In the genomic region with DNA sequence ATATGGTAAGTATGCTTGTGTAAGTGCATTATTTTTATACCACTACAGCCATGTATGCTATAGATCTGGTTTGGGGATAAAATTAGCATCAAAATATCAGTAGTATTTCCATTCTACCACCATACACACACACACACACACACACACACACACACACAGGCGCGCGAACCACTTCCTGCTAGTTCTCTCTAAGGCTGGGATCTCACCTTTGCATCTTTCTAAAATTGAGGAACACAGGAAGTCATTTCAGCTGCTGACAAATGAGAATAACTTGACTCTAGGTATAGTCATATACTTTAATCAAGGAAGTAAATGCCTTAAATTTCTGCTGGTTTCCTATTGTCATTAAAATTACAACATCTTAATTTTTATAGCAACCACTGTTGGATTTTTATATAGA, we compare ENCODE assay signal across 28 cellular contexts.
A peak's percentile ranks its signal among the peaks of the same experiment; 100 is the strongest.
DNase-seq lines count a peak whose midpoint lies in the region; ATAC-seq and TF ChIP-seq lines count a peak whose summit lies in the region.
"Had no signal": no experiment of that assay in that cellular context is flagged by ENCODE, and none has a peak within 500 bp of the region (broad histone marks: within the 10 kb centered on the region; RNA-seq: fewer than 3 reads in every experiment).

No MANE protein-coding gene starts in this region.

- no peak overlapping the region for H3K27ac Mint-ChIP-seq in activated CD4-positive, alpha-beta memory T cell treated with anti-CD3 and anti-CD28 coated beads, Interleukin-2, amount 10 ng/mL, durations not matched to agents 7 days and 5 days
- H3K27ac Mint-ChIP-seq: activated T-cell treated with anti-CD3 and anti-CD28 coated beads, Interleukin-2, amount 50 U/mL, for 72 hours; mesothelial cell of epicardium; T-helper 2 cell treated with Interferon-gamma antibody and Interleukin-4, amounts not matched to agents 5 μg/mL and 100 μg/mL, for 36 hours had no signal

- WGBS in mammary epithelial cell (ENCODE audit: low coverage, missing lambda C conversion rate) = 100% methylated on average over 3 of the region's 3 CpGs

- no peaks in the 10 kb centered on the region for H3K79me2 ChIP-seq in mammary epithelial cell (ENCODE audit: insufficient read depth, low read length)

- no peak overlapping the region for H3K9ac ChIP-seq in mammary epithelial cell (ENCODE audit: insufficient read depth, low read length)

- no peak for TF ChIP-seq CTCF in mammary epithelial cell (conservative IDR thresholded peaks at IDR 0.05 in 1 of 2, IDR thresholded peaks at IDR 0.05 in 1 of 2; ENCODE audit: extremely low read depth in 1 of 2, insufficient read depth in 1 of 2, low read depth in 1 of 2, low read length in 2 of 2)

- no peak overlapping the region for H3K4me3 Mint-ChIP-seq in activated CD4-positive, alpha-beta memory T cell treated with anti-CD3 and anti-CD28 coated beads, Interleukin-2, amount 10 ng/mL, durations not matched to agents 7 days and 5 days
- H3K4me3 Mint-ChIP-seq: activated T-cell treated with anti-CD3 and anti-CD28 coated beads, Interleukin-2, amount 50 U/mL, for 72 hours; mesothelial cell of epicardium; natural killer cell; T-helper 2 cell treated with Interferon-gamma antibody and Interleukin-4, amounts not matched to agents 5 μg/mL and 100 μg/mL, for 36 hours had no signal

- H3K9me3 ChIP-seq in mammary epithelial cell (replicated peaks; ENCODE audit: insufficient read depth, low read length) = no peaks in the 10 kb centered on the region
- H3K9me3 ChIP-seq: adrenal gland, esophagus muscularis mucosa, MG63, pancreas had no signal

- peak; percentile 2 for DNase-seq in stimulated activated CD4-positive, alpha-beta T cell treated with anti-CD3 and anti-CD28 coated beads, Interleukin-12 subunit alpha, Interleukin-12 subunit beta, amount 100 ng/mL, for 4 hours
- DNase-seq in stimulated activated CD4-positive, alpha-beta T cell treated with anti-CD3 and anti-CD28 coated beads, Interleukin-4, amount 100 ng/mL, for 1 hour = no peak
- peak; percentile 73 for DNase-seq in Jurkat, Clone E6-1 (ENCODE audit: low read depth, low spot score)
- DNase-seq in activated CD4-positive, alpha-beta memory T cell treated with anti-CD3 and anti-CD28 coated beads, Interleukin-2, amount 10 ng/mL, durations not matched to agents 7 days and 5 days = peak; percentile 17
- DNase-seq in mammary epithelial cell (no peak), H7 (no peak)
- DNase-seq: activated T-cell treated with anti-CD3 and anti-CD28 coated beads, Interleukin-2, amount 50 U/mL, for 72 hours; adrenal gland; brain microvascular endothelial cell; DMS 273 treated with DMSO at 0.1 percent for 48 hours; effector memory CD4-positive, alpha-beta T cell; hippocampal formation; left ventricle myocardium superior; MG63; natural killer cell; NCI-H1417 treated with DMSO at 0.1 percent for 48 hours; NCI-H446; NCI-H82; pancreas; stimulated activated CD4-positive, alpha-beta T cell treated with anti-CD3 and anti-CD28 coated beads, Interleukin-4, amount 100 ng/mL, for 4 hours; stimulated activated naive CD8-positive, alpha-beta T cell treated with anti-CD3 and anti-CD28 coated beads, Interleukin-15, Interleukin-2, amounts not matched to agents 100 U/mL and 50 U/mL, for 24 hours; WERI-Rb-1 had no signal

- dilution Hi-C loops in mammary epithelial cell (cut with HindIII; ENCODE audit: low sequenced_read_pairs) = no loop called here

- no TSS peak for BruUV-seq in mammary epithelial cell (replicated peaks; lab: Mats Ljungman, UMichigan)

- H3K4me2 ChIP-seq in mammary epithelial cell (ENCODE audit: insufficient read depth, low read depth, low read length) = no peak overlapping the region

- H3K36me3 Mint-ChIP-seq in activated CD4-positive, alpha-beta memory T cell treated with anti-CD3 and anti-CD28 coated beads, Interleukin-2, amount 10 ng/mL, durations not matched to agents 7 days and 5 days (ENCODE audit: low read depth) = no peaks in the 10 kb centered on the region
- H3K36me3 Mint-ChIP-seq: mesothelial cell of epicardium, natural killer cell had no signal

- H4K20me1 ChIP-seq in mammary epithelial cell (ENCODE audit: insufficient read depth, low read length) = no peaks in the 10 kb centered on the region

- H3K36me3 ChIP-seq in mammary epithelial cell (ENCODE audit: insufficient read depth, low read length) (no peaks in the 10 kb centered on the region), H7 (replicated peaks; ENCODE audit: control insufficient read depth, insufficient read depth, low read length) (no peaks in the 10 kb centered on the region)
- H3K36me3 ChIP-seq: adrenal gland, brain microvascular endothelial cell, esophagus muscularis mucosa, MG63, pancreas, WERI-Rb-1 had no signal

- in situ Hi-C loops in mammary epithelial cell (cut with MboI; ENCODE audit: low sequenced_read_pairs in 2 of 2) = no loop called here

- no peaks in the 10 kb centered on the region for H3K4me1 ChIP-seq in mammary epithelial cell (ENCODE audit: insufficient read depth, low read length)
- H3K4me1 ChIP-seq: adrenal gland, pancreas had no signal

- ATAC-seq in HG03135 (IDR thresholded peaks at IDR 0.05; ENCODE audit: unreplicated experiment) = no peak
- ATAC-seq: activated T-cell treated with anti-CD3 and anti-CD28 coated beads, Interleukin-2, amount 50 U/mL, for 72 hours; left ventricle myocardium superior; pancreas; SK-N-SH treated with all-trans-retinoic acid at 6 μM for 48 hours; stimulated activated naive CD8-positive, alpha-beta T cell treated with anti-CD3 and anti-CD28 coated beads, Interleukin-15, Interleukin-2, amounts not matched to agents 100 U/mL and 50 U/mL, for 24 hours had no signal

- CTCF ChIA-PET in activated CD4-positive, alpha-beta memory T cell treated with anti-CD3 and anti-CD28 coated beads, Interleukin-2, amount 10 ng/mL, durations not matched to agents 7 days and 5 days (lab: Charles Lee) = no interaction called here
- CTCF ChIA-PET in mammary epithelial cell (lab: Charles Lee; ENCODE audit: low non-redundant PET) = no interaction called here

- H3K27me3 ChIP-seq in mammary epithelial cell (ENCODE audit: insufficient read depth, low read length) (no peaks in the 10 kb centered on the region), H7 (ENCODE audit: control insufficient read depth, insufficient read depth, low read length) (no peaks in the 10 kb centered on the region)
- H3K27me3 ChIP-seq: adrenal gland, brain microvascular endothelial cell, esophagus muscularis mucosa, MG63, pancreas had no signal

- H2AFZ ChIP-seq in mammary epithelial cell (ENCODE audit: low read depth, low read length) = no peak overlapping the region

- no peaks in the 10 kb centered on the region for H3K4me1 Mint-ChIP-seq in activated CD4-positive, alpha-beta memory T cell treated with anti-CD3 and anti-CD28 coated beads, Interleukin-2, amount 10 ng/mL, durations not matched to agents 7 days and 5 days

- H3K27ac ChIP-seq in mammary epithelial cell (ENCODE audit: insufficient read depth, low read depth, low read length) = no peak overlapping the region
- H3K27ac ChIP-seq: adrenal gland, brain microvascular endothelial cell, C4-2B, esophagus muscularis mucosa, pancreas, WERI-Rb-1 had no signal

- no peaks in the 10 kb centered on the region for H3K27me3 Mint-ChIP-seq in activated CD4-positive, alpha-beta memory T cell treated with anti-CD3 and anti-CD28 coated beads, Interleukin-2, amount 10 ng/mL, durations not matched to agents 7 days and 5 days

- H3K4me3 ChIP-seq in Jurkat, Clone E6-1 (ENCODE audit: low read length) = no peak overlapping the region
- H3K4me3 ChIP-seq in mammary epithelial cell (replicated peaks in 1 of 3; ENCODE audit: insufficient read depth in 1 of 3, low read depth in 2 of 3, low read length in 3 of 3) (no peak overlapping the region), H7 (ENCODE audit: insufficient read depth, low read depth, low read length) (no peak overlapping the region)
- H3K4me3 ChIP-seq: adrenal gland, esophagus muscularis mucosa, MG63, pancreas had no signal

- H3K9me3 Mint-ChIP-seq in activated CD4-positive, alpha-beta memory T cell treated with anti-CD3 and anti-CD28 coated beads, Interleukin-2, amount 10 ng/mL, durations not matched to agents 7 days and 5 days = no peaks in the 10 kb centered on the region
- H3K9me3 Mint-ChIP-seq: activated T-cell treated with anti-CD3 and anti-CD28 coated beads, Interleukin-2, amount 50 U/mL, for 72 hours; mesothelial cell of epicardium; natural killer cell; T-helper 2 cell treated with Interferon-gamma antibody and Interleukin-4, amounts not matched to agents 5 μg/mL and 100 μg/mL, for 36 hours had no signal

- POLR2A ChIA-PET in activated CD4-positive, alpha-beta memory T cell treated with anti-CD3 and anti-CD28 coated beads, Interleukin-2, amount 10 ng/mL, durations not matched to agents 7 days and 5 days (lab: Charles Lee) = no interaction called here

- intact Hi-C loops in mammary epithelial cell (cut with micrococcal nuclease) = no loop called here

Comparison
In these comparisons a context has a peak if more than half of its experiments do, and no peak if none do; other contexts are left out.
1. DNase-seq: peak in stimulated activated CD4-positive, alpha-beta T cell treated with anti-CD3 and anti-CD28 coated beads, Interleukin-12 subunit alpha, Interleukin-12 subunit beta, amount 100 ng/mL, for 4 hours (single experiment), Jurkat, Clone E6-1 (single experiment) and activated CD4-positive, alpha-beta memory T cell treated with anti-CD3 and anti-CD28 coated beads, Interleukin-2, amount 10 ng/mL, durations not matched to agents 7 days and 5 days (single experiment); none in stimulated activated CD4-positive, alpha-beta T cell treated with anti-CD3 and anti-CD28 coated beads, Interleukin-4, amount 100 ng/mL, for 1 hour (single experiment), mammary epithelial cell (single experiment) and H7 (single experiment).